38 cellular contexts compared by ENCODE assay signal in genomic region chr16:51198349-51198748, GRCh38. TPM values are rescaled to one million over a fixed set of nuclear protein-coding genes. Genes with fewer than 3 reads are reported as not detected.
"Had no signal": no experiment of that assay in that cellular context is flagged by ENCODE, and none has a peak within 500 bp of the region (broad histone marks: within the 10 kb centered on the region; RNA-seq: fewer than 3 reads in every experiment).

No MANE protein-coding gene starts in this region.

- DNase-seq: Kasumi-1, MG63, MM.1S, MV-4-11, NCI-H1048, NCI-H1092, NCI-H1092 treated with DMSO at 0.1 percent for 48 hours, NCI-H1105, NCI-H1105 treated with DMSO at 0.1 percent for 48 hours, NCI-H1417, NCI-H1417 treated with DMSO at 0.1 percent for 48 hours, NCI-H1436, NCI-H1436 treated with DMSO at 0.1 percent for 48 hours, NCI-H146, NCI-H1694, NCI-H1694 treated with DMSO at 0.1 percent for 48 hours, NCI-H187, NCI-H187 treated with DMSO at 0.1 percent for 48 hours, NCI-H1930, NCI-H2029, NCI-H2029 treated with DMSO at 0.1 percent for 48 hours, NCI-H2081, NCI-H2081 treated with DMSO at 0.1 percent for 48 hours, NCI-H2107, NCI-H2171, NCI-H2171 treated with DMSO at 0.1 percent for 48 hours, NCI-H2227 treated with DMSO at 0.1 percent for 48 hours, NCI-H226, NCI-H345, NCI-H446, NCI-H446 treated with DMSO at 0.1 percent for 48 hours, NCI-H510A, NCI-H510A treated with DMSO at 0.1 percent for 48 hours, NCI-H524, NCI-H524 treated with DMSO at 0.1 percent for 48 hours, NCI-H526, NCI-H526 treated with DMSO at 0.1 percent for 48 hours had no signal

- H3K36me3 ChIP-seq: MG63 had no signal

- H3K4me3 ChIP-seq: MG63 had no signal

RNA-seq across cellular contexts. Expression of gene SALL1, which starts 47.3 kb away (rescaled TPM):
- total RNA-seq: LHCN-M2 had no signal
